10 cellular contexts compared by ENCODE assay signal in genomic region chr16:12901597-12902436, GRCh38. TPM values are rescaled to one million over a fixed set of nuclear protein-coding genes. Genes with fewer than 3 reads are reported as not detected.
DNase-seq lines count a peak whose midpoint lies in the region; ATAC-seq, FAIRE-seq and TF ChIP-seq lines count a peak whose summit lies in the region.
"Had no signal": no experiment of that assay in that cellular context is flagged by ENCODE, and none has a peak within 500 bp of the region (broad histone marks: within the 10 kb centered on the region; RNA-seq: fewer than 3 reads in every experiment).

Gene SHISA9, plus strand, starts transcription at chr16:12901598.

- H4K20me1 ChIP-seq in PC-3 (ENCODE audit: low read length): no peaks in the 10 kb centered on the region

- CTCF ChIA-PET in PC-3 (lab: Charles Lee): no interaction called here

- H3K4me3 Mint-ChIP-seq in mesothelial cell of epicardium (peak within 1 kb of the TSS; percentile 41), CD14-positive monocyte (peak within 1 kb of the TSS in 1 of 2 donors; percentile 80)

- DNase-seq in cardiac muscle cell (ENCODE audit: low read depth in 1 of 2, low spot score in 1 of 2) (peak in 1 of 2 donors; percentile 45), right atrium auricular region (ENCODE audit: low spot score) (no peak), breast epithelium (ENCODE audit: low spot score in 2 of 2) (no peak), mesothelial cell of epicardium (ENCODE audit: low spot score in 2 of 2, unreplicated experiment in 2 of 2) (peak in 1 of 2 experiments; percentile 43), urothelium cell line (ENCODE audit: low spot score) (no peak), PC-3 (no peak), CD14-positive monocyte (ENCODE audit: low spot score) (no peak), H54 (ENCODE audit: insufficient read length, low spot score) (no peak)
- DNase-seq: activated gamma-delta T cell treated with Interleukin-2 at 50 U/mL for 16 hours had no signal

- no peak for ATAC-seq in PC-3

- no peak for TF ChIP-seq CTCF in cardiac muscle cell (IDR thresholded peaks at IDR 0.05; ENCODE audit: low read depth, low read length)
- TF ChIP-seq CTCF in right atrium auricular region (IDR thresholded peaks at IDR 0.05): no peak
- TF ChIP-seq CTCF in breast epithelium (IDR thresholded peaks at IDR 0.05): no peak
- no peak for TF ChIP-seq CTCF in mesothelial cell of epicardium (IDR thresholded peaks at IDR 0.05; ENCODE audit: unreplicated experiment)
- TF ChIP-seq CTCF in PC-3 (conservative IDR thresholded peaks at IDR 0.05; ENCODE audit: low read depth, low read length): no peak
- no peak for TF ChIP-seq CTCF in CD14-positive monocyte (IDR thresholded peaks at IDR 0.05)

- H3K4me3 ChIP-seq in cardiac muscle cell: peak within 1 kb of the TSS; percentile 29
- peak within 1 kb of the TSS in 1 of 2 donors; percentile 40 for H3K4me3 ChIP-seq in right atrium auricular region
- peak within 1 kb of the TSS in 2 of 3 donors; percentile 43 to 63 for H3K4me3 ChIP-seq in breast epithelium
- no peak within 1 kb of the TSS for H3K4me3 ChIP-seq in PC-3 (ENCODE audit: low read length)

- FAIRE-seq in urothelium cell line (lab: Jason Lieb, UNC) (peak; percentile 5), H54 (lab: Jason Lieb, UNC) (no peak)

- H3K4me2 ChIP-seq in PC-3 (ENCODE audit: low read length): no peak within 1 kb of the TSS

- H3K27me3 ChIP-seq in cardiac muscle cell: peaks cover 90% of the 10 kb centered on the region
- peaks cover 8 to 22% of the 10 kb centered on the region in 2 donors for H3K27me3 ChIP-seq in right atrium auricular region
- H3K27me3 ChIP-seq in breast epithelium: peaks cover 0 to 58% of the 10 kb centered on the region in 2 donors
- H3K27me3 ChIP-seq in PC-3 (ENCODE audit: low read length): peaks cover 35% of the 10 kb centered on the region

- POLR2A ChIA-PET in PC-3 (lab: Charles Lee; ENCODE audit: unreplicated experiment): no interaction called here

- H3K9me2 ChIP-seq in PC-3 (replicated peaks; ENCODE audit: low read length): no peaks in the 10 kb centered on the region

- H3F3A ChIP-seq in PC-3 (ENCODE audit: low read length, unreplicated experiment): no peaks in the 10 kb centered on the region

- no peaks in the 10 kb centered on the region for H3K79me2 ChIP-seq in PC-3 (ENCODE audit: low read length)

- no peak for TF ChIP-seq POLR2A in breast epithelium (IDR thresholded peaks at IDR 0.05)
- no peak for TF ChIP-seq POLR2A in H54 (IDR thresholded peaks at IDR 0.05; ENCODE audit: low read depth, low read length)

- H3K27ac ChIP-seq in cardiac muscle cell (no peak within 1 kb of the TSS), right atrium auricular region (no peak within 1 kb of the TSS), breast epithelium (no peak within 1 kb of the TSS), PC-3 (ENCODE audit: low read length) (no peak within 1 kb of the TSS)

- no peaks in the 10 kb centered on the region for H3K36me3 ChIP-seq in cardiac muscle cell
- H3K36me3 ChIP-seq in right atrium auricular region: no peaks in the 10 kb centered on the region
- no peaks in the 10 kb centered on the region for H3K36me3 ChIP-seq in breast epithelium
- no peaks in the 10 kb centered on the region for H3K36me3 ChIP-seq in PC-3 (ENCODE audit: low read depth, low read length)

- no TSS peak for BruUV-seq in PC-3 (replicated peaks; lab: Mats Ljungman, UMichigan)

- no peaks in the 10 kb centered on the region for H3K36me3 Mint-ChIP-seq in mesothelial cell of epicardium
- no peaks in the 10 kb centered on the region for H3K36me3 Mint-ChIP-seq in CD14-positive monocyte

- H3K27me3 Mint-ChIP-seq in mesothelial cell of epicardium (ENCODE audit: low read depth): peaks cover 91% of the 10 kb centered on the region
- peaks cover 64 to 84% (median 79%) of the 10 kb centered on the region in 3 donors for H3K27me3 Mint-ChIP-seq in CD14-positive monocyte (ENCODE audit: low read depth in 3 of 3)

- H3K27ac Mint-ChIP-seq in mesothelial cell of epicardium (no peak within 1 kb of the TSS), CD14-positive monocyte (no peak within 1 kb of the TSS)
- H3K27ac Mint-ChIP-seq: IgD-negative memory B cell had no signal

- peaks cover 6% of the 10 kb centered on the region for H3K4me1 ChIP-seq in cardiac muscle cell (ENCODE audit: low read depth)
- H3K4me1 ChIP-seq in right atrium auricular region: peaks cover 0 to 31% of the 10 kb centered on the region in 2 donors
- H3K4me1 ChIP-seq in breast epithelium: peaks cover 0 to 6% of the 10 kb centered on the region in 2 donors
- H3K4me1 ChIP-seq in PC-3 (ENCODE audit: insufficient read depth, low read length): peaks cover 10% of the 10 kb centered on the region

- H3K9me3 Mint-ChIP-seq in mesothelial cell of epicardium (no peaks in the 10 kb centered on the region), CD14-positive monocyte (peaks cover 0 to 8% (median 3%) of the 10 kb centered on the region in 7 donors)
- H3K9me3 Mint-ChIP-seq: IgD-negative memory B cell had no signal

- H3K9ac ChIP-seq in PC-3 (ENCODE audit: low read length): no peak within 1 kb of the TSS

- no peak within 1 kb of the TSS for H2AFZ ChIP-seq in PC-3 (ENCODE audit: low read length)

- H3K4me1 Mint-ChIP-seq in mesothelial cell of epicardium (peaks cover 2% of the 10 kb centered on the region), CD14-positive monocyte (peaks cover 2% of the 10 kb centered on the region)

- intact Hi-C loops in breast epithelium (cut with DNase I; ENCODE audit: low total_unique reads): no loop called here
- intact Hi-C loops in PC-3 (cut with micrococcal nuclease): no loop called here
- intact Hi-C loops in CD14-positive monocyte (cut with micrococcal nuclease): no loop called here

- H3K9me3 ChIP-seq in cardiac muscle cell (ENCODE audit: low read depth) (no peaks in the 10 kb centered on the region), right atrium auricular region (no peaks in the 10 kb centered on the region), breast epithelium (no peaks in the 10 kb centered on the region), PC-3 (ENCODE audit: low read length) (no peaks in the 10 kb centered on the region)

RNA-seq across cellular contexts. Expression of gene SHISA9, which starts in this region (rescaled TPM):
- 0.03 TPM in 1 of 2 replicates, not detected in the other for total RNA-seq in cardiac muscle cell
- not detected in 2 replicates for polyA plus RNA-seq in cardiac muscle cell
- under 1 TPM; 0.41 to 0.47 TPM for total RNA-seq in right atrium auricular region
- total RNA-seq in breast epithelium: 1 to 10 TPM in 1 of 3 donors, under 1 TPM in 1, not detected in 1; 0.33 to 4.1 TPM
- 0.04 TPM in 1 of 3 replicates, not detected in the others for total RNA-seq in mesothelial cell of epicardium
- 0.06 TPM in 1 of 2 replicates, not detected in the other for total RNA-seq in PC-3 (2014; rRNA removed)
- polyA plus RNA-seq in CD14-positive monocyte: not detected
- polyA plus RNA-seq: IgD-negative memory B cell had no signal
